Comparison of ENCODE assay signal across 12 cellular contexts in the genomic region with DNA sequence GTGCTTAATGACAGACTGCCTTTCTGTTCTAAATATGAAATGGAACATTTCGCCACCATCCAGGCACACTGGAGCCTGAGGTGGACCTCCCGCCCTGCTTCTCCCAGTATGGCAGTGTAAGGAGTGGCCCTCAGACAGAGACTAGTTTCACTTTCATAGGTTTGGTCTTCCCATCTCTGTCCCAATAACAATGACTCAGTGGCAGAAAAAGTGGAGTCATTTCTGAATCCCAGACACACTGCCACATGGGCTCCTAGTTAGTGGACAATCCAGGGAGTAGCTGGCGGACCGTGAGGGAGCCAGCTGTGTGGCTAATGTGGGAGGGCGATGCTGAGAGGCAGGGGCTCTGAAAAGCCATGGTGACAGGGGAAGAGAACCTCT.
DNase-seq lines count a peak whose midpoint lies in the region; ATAC-seq and TF ChIP-seq lines count a peak whose summit lies in the region.
"Had no signal": no experiment of that assay in that cellular context is flagged by ENCODE, and none has a peak within 500 bp of the region (broad histone marks: within the 10 kb centered on the region; RNA-seq: fewer than 3 reads in every experiment).

No MANE protein-coding gene starts in this region.

- H3K27ac ChIP-seq in uterus, result peak overlapping the region; percentile 58 to 75

- no peaks in the 10 kb centered on the region for H3K9me3 ChIP-seq in uterus

- H3K27me3 Mint-ChIP-seq in activated naive CD4-positive, alpha-beta T cell treated with anti-CD3 and anti-CD28 coated beads for 36 hours (ENCODE audit: low read depth), result peaks cover 10% of the 10 kb centered on the region
- peaks cover 4% of the 10 kb centered on the region for H3K27me3 Mint-ChIP-seq in activated naive CD4-positive, alpha-beta T cell treated with anti-CD3 and anti-CD28 coated beads, Interleukin-2, amount 10 ng/mL, durations not matched to agents 7 days and 5 days
- H3K27me3 Mint-ChIP-seq in activated T-helper 2 cell treated with anti-CD3 and anti-CD28 coated beads, Interferon-gamma antibody, Interleukin-2, Interleukin-4, amounts not matched to agents 10 μg/mL and 5 μg/mL and 100 μg/mL, durations not matched to agents 14 hours and 24 hours and 36 hours (ENCODE audit: low read depth), result no peaks in the 10 kb centered on the region

- H3K4me3 Mint-ChIP-seq in activated naive CD4-positive, alpha-beta T cell treated with anti-CD3 and anti-CD28 coated beads for 36 hours, result no peak overlapping the region
- no peak overlapping the region for H3K4me3 Mint-ChIP-seq in activated naive CD4-positive, alpha-beta T cell treated with anti-CD3 and anti-CD28 coated beads, Interleukin-2, amount 10 ng/mL, durations not matched to agents 7 days and 5 days
- H3K4me3 Mint-ChIP-seq in activated T-helper 2 cell treated with anti-CD3 and anti-CD28 coated beads, Interferon-gamma antibody, Interleukin-2, Interleukin-4, amounts not matched to agents 10 μg/mL and 5 μg/mL and 100 μg/mL, durations not matched to agents 14 hours and 24 hours and 36 hours (ENCODE audit: low read depth), result no peak overlapping the region

- DNase-seq in activated naive CD4-positive, alpha-beta T cell treated with anti-CD3 and anti-CD28 coated beads for 36 hours, result no peak
- no peak for DNase-seq in activated naive CD4-positive, alpha-beta T cell treated with anti-CD3 and anti-CD28 coated beads, Interleukin-2, amount 10 ng/mL, durations not matched to agents 7 days and 5 days
- no peak for DNase-seq in activated T-helper 2 cell treated with anti-CD3 and anti-CD28 coated beads, Interferon-gamma antibody, Interleukin-2, Interleukin-4, amounts not matched to agents 10 μg/mL and 5 μg/mL and 100 μg/mL, durations not matched to agents 14 hours and 24 hours and 36 hours (ENCODE audit: low spot score)
- DNase-seq in left ventricle myocardium superior (peak; percentile 45), uterus (peak in 1 of 2 donors; percentile 25), NCI-H2029 (lab: John Stamatoyannopoulos, UW) (no peak), NCI-H1092 treated with DMSO at 0.1 percent for 48 hours (lab: John Stamatoyannopoulos, UW) (no peak), DMS79 (lab: John Stamatoyannopoulos, UW) (no peak)
- DNase-seq: activated gamma-delta T cell treated with Interleukin-2 at 50 U/mL for 16 hours; NCI-H1694 treated with DMSO at 0.1 percent for 48 hours; stimulated activated CD4-positive, alpha-beta T cell treated with anti-CD3 and anti-CD28 coated beads, Interleukin-2, amount 100 ng/mL, for 24 hours; SW 1271 had no signal

- no peaks in the 10 kb centered on the region for H3K36me3 Mint-ChIP-seq in activated naive CD4-positive, alpha-beta T cell treated with anti-CD3 and anti-CD28 coated beads for 36 hours (ENCODE audit: low read depth)
- H3K36me3 Mint-ChIP-seq in activated naive CD4-positive, alpha-beta T cell treated with anti-CD3 and anti-CD28 coated beads, Interleukin-2, amount 10 ng/mL, durations not matched to agents 7 days and 5 days, result no peaks in the 10 kb centered on the region
- H3K36me3 Mint-ChIP-seq in activated T-helper 2 cell treated with anti-CD3 and anti-CD28 coated beads, Interferon-gamma antibody, Interleukin-2, Interleukin-4, amounts not matched to agents 10 μg/mL and 5 μg/mL and 100 μg/mL, durations not matched to agents 14 hours and 24 hours and 36 hours (ENCODE audit: low read depth), result no peaks in the 10 kb centered on the region

- no peak for TF ChIP-seq CTCF in uterus (IDR thresholded peaks at IDR 0.05)

- TF ChIP-seq POLR2A in uterus (IDR thresholded peaks at IDR 0.05), result no peak

- intact Hi-C loops in activated naive CD4-positive, alpha-beta T cell treated with anti-CD3 and anti-CD28 coated beads for 36 hours (cut with micrococcal nuclease), result loop anchor here (1.0 kb wide), 1 partner anchor 20 kb away; no protein-coding TSS in a partner anchor
- intact Hi-C loops in activated T-helper 2 cell treated with anti-CD3 and anti-CD28 coated beads, Interferon-gamma antibody, Interleukin-2, Interleukin-4, amounts not matched to agents 10 μg/mL and 5 μg/mL and 100 μg/mL, durations not matched to agents 14 hours and 24 hours and 36 hours (cut with micrococcal nuclease), result no loop called here
- intact Hi-C loops in left ventricle myocardium superior (cut with micrococcal nuclease) (no loop called here), uterus (cut with DNase I; ENCODE audit: low total_unique reads) (no loop called here)

- peaks cover 6% of the 10 kb centered on the region for H3K4me1 Mint-ChIP-seq in activated naive CD4-positive, alpha-beta T cell treated with anti-CD3 and anti-CD28 coated beads for 36 hours (ENCODE audit: low read depth)
- H3K4me1 Mint-ChIP-seq in activated naive CD4-positive, alpha-beta T cell treated with anti-CD3 and anti-CD28 coated beads, Interleukin-2, amount 10 ng/mL, durations not matched to agents 7 days and 5 days, result no peaks in the 10 kb centered on the region
- H3K4me1 Mint-ChIP-seq in activated T-helper 2 cell treated with anti-CD3 and anti-CD28 coated beads, Interferon-gamma antibody, Interleukin-2, Interleukin-4, amounts not matched to agents 10 μg/mL and 5 μg/mL and 100 μg/mL, durations not matched to agents 14 hours and 24 hours and 36 hours (ENCODE audit: low read depth), result peaks cover 9% of the 10 kb centered on the region

- no peaks in the 10 kb centered on the region for H3K36me3 ChIP-seq in uterus

- H3K4me1 ChIP-seq in uterus, result peaks cover 0 to 6% of the 10 kb centered on the region in 2 donors

- no peaks in the 10 kb centered on the region for H3K27me3 ChIP-seq in uterus

- no peaks in the 10 kb centered on the region for H3K9me3 Mint-ChIP-seq in activated naive CD4-positive, alpha-beta T cell treated with anti-CD3 and anti-CD28 coated beads for 36 hours
- no peaks in the 10 kb centered on the region for H3K9me3 Mint-ChIP-seq in activated naive CD4-positive, alpha-beta T cell treated with anti-CD3 and anti-CD28 coated beads, Interleukin-2, amount 10 ng/mL, durations not matched to agents 7 days and 5 days
- H3K9me3 Mint-ChIP-seq in activated T-helper 2 cell treated with anti-CD3 and anti-CD28 coated beads, Interferon-gamma antibody, Interleukin-2, Interleukin-4, amounts not matched to agents 10 μg/mL and 5 μg/mL and 100 μg/mL, durations not matched to agents 14 hours and 24 hours and 36 hours, result no peaks in the 10 kb centered on the region

- CTCF ChIA-PET in activated naive CD4-positive, alpha-beta T cell treated with anti-CD3 and anti-CD28 coated beads for 36 hours (lab: Charles Lee), result interaction anchor here (3.1 kb wide), 1 partner anchor 45 kb away, joined by 9 read pairs; no protein-coding TSS in a partner anchor
- CTCF ChIA-PET in activated naive CD4-positive, alpha-beta T cell treated with anti-CD3 and anti-CD28 coated beads, Interleukin-2, amount 10 ng/mL, durations not matched to agents 7 days and 5 days (lab: Charles Lee), result no interaction called here

- H3K4me3 ChIP-seq in uterus, result no peak overlapping the region

- ATAC-seq in left ventricle myocardium superior, result peak; percentile 85

- H3K27ac Mint-ChIP-seq in activated naive CD4-positive, alpha-beta T cell treated with anti-CD3 and anti-CD28 coated beads for 36 hours, result peak overlapping the region; percentile 22
- H3K27ac Mint-ChIP-seq in activated naive CD4-positive, alpha-beta T cell treated with anti-CD3 and anti-CD28 coated beads, Interleukin-2, amount 10 ng/mL, durations not matched to agents 7 days and 5 days, result no peak overlapping the region
- peak overlapping the region; percentile 60 for H3K27ac Mint-ChIP-seq in activated T-helper 2 cell treated with anti-CD3 and anti-CD28 coated beads, Interferon-gamma antibody, Interleukin-2, Interleukin-4, amounts not matched to agents 10 μg/mL and 5 μg/mL and 100 μg/mL, durations not matched to agents 14 hours and 24 hours and 36 hours
